10 cellular contexts compared by ENCODE assay signal in the genomic region with DNA sequence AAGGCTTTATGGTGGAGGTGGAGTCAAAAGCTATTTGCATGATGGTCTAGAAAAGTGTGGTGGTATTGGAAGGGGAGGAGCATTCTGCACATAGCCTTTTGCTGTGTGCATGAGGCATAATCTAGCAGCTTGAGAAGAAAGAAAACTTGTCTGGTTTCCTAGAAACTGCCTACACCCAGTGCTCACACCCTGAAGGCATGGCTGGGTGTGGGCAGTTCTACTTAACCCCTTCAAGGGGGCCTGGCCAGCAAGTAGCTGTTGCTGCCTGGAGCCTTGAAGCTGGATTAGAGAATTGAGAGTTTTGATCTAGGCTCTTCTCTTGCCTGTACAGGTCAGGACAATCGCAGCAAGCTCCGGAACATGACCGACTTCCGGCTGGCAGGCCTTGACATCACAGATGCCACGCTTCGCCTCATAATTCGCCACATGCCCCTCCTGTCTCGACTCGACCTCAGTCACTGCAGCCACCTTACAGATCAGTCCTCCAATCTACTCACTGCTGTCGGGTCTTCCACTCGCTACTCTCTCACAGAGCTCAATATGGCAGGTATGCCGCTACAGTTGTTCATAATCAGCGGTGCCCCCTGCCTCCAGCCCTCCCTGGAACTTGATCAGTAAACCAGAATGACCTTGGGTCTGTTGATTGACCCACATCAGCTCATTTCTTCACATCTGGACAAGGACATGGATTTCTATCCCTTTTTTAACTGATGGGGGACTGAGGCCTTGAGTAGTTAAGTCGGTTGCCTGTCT. TPM values are rescaled to one million over a fixed set of nuclear protein-coding genes. Genes with fewer than 3 reads are reported as not detected.
DNase-seq lines count a peak whose midpoint lies in the region; ATAC-seq, FAIRE-seq and TF ChIP-seq lines count a peak whose summit lies in the region.
"Had no signal": no experiment of that assay in that cellular context is flagged by ENCODE, and none has a peak within 500 bp of the region (broad histone marks: within the 10 kb centered on the region; RNA-seq: fewer than 3 reads in every experiment).

No MANE protein-coding gene starts in this region.

- no peak overlapping the region for H3K4me2 ChIP-seq in mammary epithelial cell (ENCODE audit: insufficient read depth, low read depth, low read length)

- no peak for DNase-seq in MCF 10A (ENCODE audit: unreplicated experiment)
- DNase-seq in mammary epithelial cell = no peak
- no peak for DNase-seq in activated naive CD8-positive, alpha-beta T cell treated with anti-CD3 and anti-CD28 coated beads, Interleukin-2, amount 50 U/mL, for 24 hours
- peak; percentile 74 for DNase-seq in left kidney (ENCODE audit: low read depth, low spot score)
- DNase-seq in tibial nerve (ENCODE audit: low spot score in 2 of 2) = no peak
- no peak for DNase-seq in upper lobe of left lung
- DNase-seq in GM12892 (ENCODE audit: insufficient read length) = no peak
- DNase-seq: BE2C, NCI-H1105 treated with DMSO at 0.1 percent for 48 hours had no signal

- H3K27me3 Mint-ChIP-seq in MCF 10A (ENCODE audit: insufficient read depth, unreplicated experiment) = no peaks in the 10 kb centered on the region
- no peaks in the 10 kb centered on the region for H3K27me3 Mint-ChIP-seq in activated naive CD8-positive, alpha-beta T cell treated with anti-CD3 and anti-CD28 coated beads, Interleukin-2, amount 50 U/mL, for 24 hours

- peak overlapping the region; percentile 37 for H3K27ac Mint-ChIP-seq in MCF 10A (ENCODE audit: low read depth, unreplicated experiment)
- H3K27ac Mint-ChIP-seq in activated naive CD8-positive, alpha-beta T cell treated with anti-CD3 and anti-CD28 coated beads, Interleukin-2, amount 50 U/mL, for 24 hours = peak overlapping the region; percentile 78

- in situ Hi-C loops in mammary epithelial cell (cut with MboI; ENCODE audit: low sequenced_read_pairs in 2 of 2) = no loop called here

- CTCF ChIA-PET in MCF 10A (lab: Yijun Ruan, JAX) (interaction anchor here (0.6 to 4.1 kb wide), 7 partner anchors 9 to 200 kb away, joined by 3 to 43 read pairs (median 5); no protein-coding TSS in a partner anchor), mammary epithelial cell (lab: Charles Lee; ENCODE audit: low non-redundant PET) (no interaction called here)

- no peak overlapping the region for H3K4me3 ChIP-seq in mammary epithelial cell (replicated peaks in 1 of 3; ENCODE audit: insufficient read depth in 1 of 3, low read depth in 2 of 3, low read length in 3 of 3)
- no peak overlapping the region for H3K4me3 ChIP-seq in tibial nerve
- no peak overlapping the region for H3K4me3 ChIP-seq in upper lobe of left lung

- no peaks in the 10 kb centered on the region for H3K9me3 ChIP-seq in mammary epithelial cell (replicated peaks; ENCODE audit: insufficient read depth, low read length)
- no peaks in the 10 kb centered on the region for H3K9me3 ChIP-seq in tibial nerve
- no peaks in the 10 kb centered on the region for H3K9me3 ChIP-seq in upper lobe of left lung
- H3K9me3 ChIP-seq: BE2C had no signal

- dilution Hi-C loops in mammary epithelial cell (cut with HindIII; ENCODE audit: low sequenced_read_pairs) = loop anchor here (5.0 to 10.0 kb wide), 2 partner anchors 61 to 133 kb away; no protein-coding TSS in a partner anchor

- H3K9ac ChIP-seq in mammary epithelial cell (ENCODE audit: insufficient read depth, low read length) = no peak overlapping the region

- H3K27me3 ChIP-seq in mammary epithelial cell (ENCODE audit: insufficient read depth, low read length) (no peaks in the 10 kb centered on the region), tibial nerve (no peaks in the 10 kb centered on the region), upper lobe of left lung (no peaks in the 10 kb centered on the region)
- H3K27me3 ChIP-seq: BE2C had no signal

- H3K4me3 Mint-ChIP-seq in MCF 10A (ENCODE audit: unreplicated experiment) = no peak overlapping the region
- no peak overlapping the region for H3K4me3 Mint-ChIP-seq in activated naive CD8-positive, alpha-beta T cell treated with anti-CD3 and anti-CD28 coated beads, Interleukin-2, amount 50 U/mL, for 24 hours

- peaks cover 5% of the 10 kb centered on the region for H3K4me1 Mint-ChIP-seq in MCF 10A (ENCODE audit: insufficient read depth, unreplicated experiment)
- H3K4me1 Mint-ChIP-seq in activated naive CD8-positive, alpha-beta T cell treated with anti-CD3 and anti-CD28 coated beads, Interleukin-2, amount 50 U/mL, for 24 hours = peaks cover 29% of the 10 kb centered on the region

- TF ChIP-seq POLR2A in tibial nerve (IDR thresholded peaks at IDR 0.05) (no peak), upper lobe of left lung (IDR thresholded peaks at IDR 0.05) (no peak), GM12892 (IDR thresholded peaks at IDR 0.05; ENCODE audit: low read depth, low read length) (no peak; the same call in 1 of the 2 replicates)

- POLR2A ChIA-PET in MCF 10A (lab: Yijun Ruan, JAX) = interaction anchor here (0.7 to 2.5 kb wide), 6 partner anchors 9 to 151 kb away, joined by 3 to 19 read pairs (median 3); no protein-coding TSS in a partner anchor

- TF ChIP-seq CTCF in MCF 10A (IDR thresholded peaks at IDR 0.05; ENCODE audit: unreplicated experiment) (no peak), mammary epithelial cell (conservative IDR thresholded peaks at IDR 0.05 in 1 of 2, IDR thresholded peaks at IDR 0.05 in 1 of 2; ENCODE audit: extremely low read depth in 1 of 2, insufficient read depth in 1 of 2, low read depth in 1 of 2, low read length in 2 of 2) (no peak), tibial nerve (IDR thresholded peaks at IDR 0.05) (no peak), upper lobe of left lung (IDR thresholded peaks at IDR 0.05) (no peak)

- H3K36me3 ChIP-seq in mammary epithelial cell (ENCODE audit: insufficient read depth, low read length) = peaks cover 57% of the 10 kb centered on the region
- H3K36me3 ChIP-seq in tibial nerve = peaks cover 0 to 86% (median 60%) of the 10 kb centered on the region in 3 donors
- peaks cover 53 to 83% (median 72%) of the 10 kb centered on the region in 4 donors for H3K36me3 ChIP-seq in upper lobe of left lung

- peak; percentile 32 for ATAC-seq in activated naive CD8-positive, alpha-beta T cell treated with anti-CD3 and anti-CD28 coated beads, Interleukin-2, amount 50 U/mL, for 24 hours
- ATAC-seq in upper lobe of left lung (ENCODE audit: low FRiP score in 2 of 2) (no peak), GM21528 (IDR thresholded peaks at IDR 0.05; ENCODE audit: low FRiP score, unreplicated experiment) (no peak)

- no peak overlapping the region for H2AFZ ChIP-seq in mammary epithelial cell (ENCODE audit: low read depth, low read length)

- WGBS in mammary epithelial cell (ENCODE audit: low coverage, missing lambda C conversion rate) = 73% methylated on average over 11 of the region's 14 CpGs
- WGBS in tibial nerve, 2 donors = 72 to 86% methylated on average over 14 of the region's 14 CpGs
- 94 to 99% methylated on average over 13 to 14 of the region's 14 CpGs for WGBS in upper lobe of left lung, 2 donors

- intact Hi-C loops in MCF 10A (cut with micrococcal nuclease) = no loop called here
- intact Hi-C loops in mammary epithelial cell (cut with micrococcal nuclease) = loop anchor here (1.0 to 5.0 kb wide), 2 partner anchors 8 to 202 kb away; no protein-coding TSS in a partner anchor

- peaks cover 32% of the 10 kb centered on the region for H3K79me2 ChIP-seq in mammary epithelial cell (ENCODE audit: insufficient read depth, low read length)

- H3K27ac ChIP-seq in mammary epithelial cell (ENCODE audit: insufficient read depth, low read depth, low read length) (no peak overlapping the region), tibial nerve (peak overlapping the region in 3 of 4 donors; percentile 57 to 79 (median 78)), upper lobe of left lung (no peak overlapping the region)

- BruUV-seq in MCF 10A (replicated peaks; lab: Mats Ljungman, UMichigan) (no TSS peak), mammary epithelial cell (replicated peaks; lab: Mats Ljungman, UMichigan) (no TSS peak)

- H3K9me3 Mint-ChIP-seq in MCF 10A (ENCODE audit: unreplicated experiment) = no peaks in the 10 kb centered on the region
- no peaks in the 10 kb centered on the region for H3K9me3 Mint-ChIP-seq in activated naive CD8-positive, alpha-beta T cell treated with anti-CD3 and anti-CD28 coated beads, Interleukin-2, amount 50 U/mL, for 24 hours

- H3K4me1 ChIP-seq in mammary epithelial cell (ENCODE audit: insufficient read depth, low read length) = peaks cover 21% of the 10 kb centered on the region
- peaks cover 0 to 26% (median 9%) of the 10 kb centered on the region in 4 donors for H3K4me1 ChIP-seq in tibial nerve
- peaks cover 0 to 10% (median 4%) of the 10 kb centered on the region in 4 donors for H3K4me1 ChIP-seq in upper lobe of left lung
- H3K4me1 ChIP-seq: BE2C had no signal

- H4K20me1 ChIP-seq in mammary epithelial cell (ENCODE audit: insufficient read depth, low read length) = no peaks in the 10 kb centered on the region

- TF ChIP-seq EP300 in tibial nerve (IDR thresholded peaks at IDR 0.05) (peak in 1 of 2 donors; percentile 44), upper lobe of left lung (IDR thresholded peaks at IDR 0.05) (no peak)

- FAIRE-seq in GM12892 (lab: Jason Lieb, UNC) = no peak

- H3K36me3 Mint-ChIP-seq in MCF 10A (ENCODE audit: insufficient read depth, unreplicated experiment) = peaks cover 91% of the 10 kb centered on the region
- peaks cover 70% of the 10 kb centered on the region for H3K36me3 Mint-ChIP-seq in activated naive CD8-positive, alpha-beta T cell treated with anti-CD3 and anti-CD28 coated beads, Interleukin-2, amount 50 U/mL, for 24 hours (ENCODE audit: low read depth)

RNA-seq across cellular contexts. Expression of gene GRK2, which starts 12.2 kb away (rescaled TPM):
- total RNA-seq in MCF 10A (2022) (48.1 and 50.1 TPM in 2 replicates), mammary epithelial cell (10 to 100 TPM; 31.7 to 55.4 TPM), tibial nerve (100 to 1,000 TPM in 1 of 4 donors, 10 to 100 TPM in 3; 46.0 to 134 (median 65.4) TPM), upper lobe of left lung (100 to 1,000 TPM in 4 of 6 donors, 10 to 100 TPM in 2; 76.9 to 232 (median 117) TPM)
- polyA plus RNA-seq in mammary epithelial cell = 37.8 TPM
- polyA minus RNA-seq in mammary epithelial cell = 81.3 TPM
- 131 TPM for polyA plus RNA-seq in GM12892 (2012; ENCODE audit: missing spikeins)

RNA-seq across cellular contexts. Expression of gene ANKRD13D, which starts 35.1 kb away (rescaled TPM):
- total RNA-seq in MCF 10A (2022) = 39.7 and 46.2 TPM in 2 replicates
- 10 to 100 TPM; 25.7 to 56.7 TPM for total RNA-seq in mammary epithelial cell
- 29.0 TPM for polyA plus RNA-seq in mammary epithelial cell
- polyA minus RNA-seq in mammary epithelial cell = 34.7 TPM
- total RNA-seq in tibial nerve = 100 to 1,000 TPM in 1 of 4 donors, 10 to 100 TPM in 3; 46.8 to 158 (median 69.5) TPM
- 100 to 1,000 TPM in 2 of 6 donors, 10 to 100 TPM in 4; 47.4 to 221 (median 78.3) TPM for total RNA-seq in upper lobe of left lung
- polyA plus RNA-seq in GM12892 (2012; ENCODE audit: missing spikeins) = 22.1 TPM

RNA-seq across cellular contexts. Expression of gene SSH3, which starts 49.3 kb away (rescaled TPM):
- total RNA-seq in MCF 10A (2022) (31.7 and 38.0 TPM in 2 replicates), mammary epithelial cell (10 to 100 TPM; 47.0 to 86.9 TPM), tibial nerve (10 to 100 TPM; 28.5 to 51.6 (median 43.1) TPM), upper lobe of left lung (10 to 100 TPM; 35.9 to 99.2 (median 53.8) TPM)
- 34.8 TPM for polyA plus RNA-seq in mammary epithelial cell
- polyA minus RNA-seq in mammary epithelial cell = 21.2 TPM
- 0.30 TPM for polyA plus RNA-seq in GM12892 (2012; ENCODE audit: missing spikeins)

Comparison
In these comparisons a context has a peak if more than half of its experiments do, and no peak if none do; other contexts are left out.
1. H3K27ac ChIP-seq: peak in tibial nerve (3 of 4); none in mammary epithelial cell (single experiment) and upper lobe of left lung (0 of 4).